In genomic region chr3:159867372-159867771, GRCh38 we compare ENCODE assay signal across 13 cellular contexts. TPM values are rescaled to one million over a fixed set of nuclear protein-coding genes. Genes with fewer than 3 reads are reported as not detected.
"Had no signal": no experiment of that assay in that cellular context is flagged by ENCODE, and none has a peak within 500 bp of the region (broad histone marks: within the 10 kb centered on the region; RNA-seq: fewer than 3 reads in every experiment).

No MANE protein-coding gene starts in this region.

- H3K4me3 Mint-ChIP-seq: nephron progenitor cell, T-helper 17 cell had no signal

- H3K27me3 ChIP-seq: adrenal gland had no signal

- H3K27ac Mint-ChIP-seq: activated T-helper 2 cell treated with anti-CD3 and anti-CD28 coated beads, Interferon-gamma antibody, Interleukin-2, Interleukin-4, amounts not matched to agents 10 μg/mL and 5 μg/mL and 100 μg/mL, durations not matched to agents 14 hours and 24 hours and 36 hours; nephron progenitor cell; T-helper 17 cell had no signal

- H3K4me3 ChIP-seq: adrenal gland, thoracic aorta had no signal

- DNase-seq: activated naive CD4-positive, alpha-beta T cell treated with anti-CD3 and anti-CD28 coated beads, Interleukin-2, amount 50 U/mL, for 16 hours; adrenal gland; central memory CD4-positive, alpha-beta T cell; cortex of kidney; effector memory CD4-positive, alpha-beta T cell; mesendoderm; nephron progenitor cell; stimulated activated CD4-positive, alpha-beta T cell treated with anti-CD3 and anti-CD28 coated beads, Interleukin-4, amount 100 ng/mL, for 1 hour; stimulated activated CD8-positive, alpha-beta memory T cell treated with anti-CD3 and anti-CD28 coated beads, Interleukin-4, amount 100 ng/mL, for 48 hours; stimulated activated naive CD8-positive, alpha-beta T cell treated with anti-CD3 and anti-CD28 coated beads, Interleukin-15, Interleukin-2, amounts not matched to agents 100 U/mL and 50 U/mL, for 24 hours; T-helper 17 cell had no signal

- H3K36me3 ChIP-seq: adrenal gland, thoracic aorta had no signal

- H3K4me1 ChIP-seq: adrenal gland had no signal

- H3K9me3 ChIP-seq: adrenal gland, thoracic aorta had no signal

- H3K27ac ChIP-seq: adrenal gland had no signal

- ATAC-seq: stimulated activated naive CD8-positive, alpha-beta T cell treated with anti-CD3 and anti-CD28 coated beads, Interleukin-15, Interleukin-2, amounts not matched to agents 100 U/mL and 50 U/mL, for 24 hours; T-helper 17 cell had no signal

- H3K9me3 Mint-ChIP-seq: activated T-helper 2 cell treated with anti-CD3 and anti-CD28 coated beads, Interferon-gamma antibody, Interleukin-2, Interleukin-4, amounts not matched to agents 10 μg/mL and 5 μg/mL and 100 μg/mL, durations not matched to agents 14 hours and 24 hours and 36 hours; nephron progenitor cell had no signal

- H3K4me1 Mint-ChIP-seq: T-helper 17 cell had no signal

RNA-seq across cellular contexts. Expression of gene SCHIP1, which starts 27.7 kb away (rescaled TPM):
- total RNA-seq: T-helper 17 cell had no signal
